In the genomic region with DNA sequence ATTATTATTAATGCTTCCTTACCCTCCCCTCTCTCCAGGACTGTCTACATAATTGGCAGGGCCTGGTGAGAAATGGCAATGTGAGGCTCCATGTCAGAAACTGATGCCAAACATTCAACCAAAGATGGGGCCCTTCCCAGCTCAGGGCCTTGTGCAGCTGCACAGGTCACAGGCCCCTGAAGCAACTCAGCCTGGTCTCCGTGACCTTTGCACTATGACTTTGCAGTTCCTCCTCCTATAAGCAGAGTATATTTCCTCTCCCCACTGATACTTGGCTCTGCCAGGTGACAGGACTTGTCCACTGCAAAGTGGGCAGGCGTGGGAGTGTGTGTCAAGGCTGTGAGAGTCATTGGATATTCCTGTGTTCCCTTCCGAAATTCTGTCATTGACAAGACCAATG, we compare ENCODE assay signal across 26 cellular contexts.
"Had no signal": no experiment of that assay in that cellular context is flagged by ENCODE, and none has a peak within 500 bp of the region (broad histone marks: within the 10 kb centered on the region; RNA-seq: fewer than 3 reads in every experiment).

No MANE protein-coding gene starts in this region.

- H3K9me3 ChIP-seq: colonic mucosa, esophagus squamous epithelium, gastrocnemius medialis, heart left ventricle, left lung, lower lobe of right lung, mucosa of descending colon had no signal

- H3K27me3 ChIP-seq: colonic mucosa, esophagus squamous epithelium, gastrocnemius medialis, hepatocyte, left lung had no signal

- ATAC-seq: effector memory CD8-positive, alpha-beta T cell; esophagus mucosa; gastrocnemius medialis; heart left ventricle; left lung; left ventricle myocardium superior; lower lobe of right lung; mucosa of descending colon had no signal

- H3K4me3 ChIP-seq: colonic mucosa, esophagus squamous epithelium, gastrocnemius medialis, heart left ventricle, hepatocyte, left lung, lower lobe of right lung, mucosa of descending colon had no signal

- H3K4me2 ChIP-seq: hepatocyte had no signal

- H3K36me3 ChIP-seq: colonic mucosa, esophagus squamous epithelium, gastrocnemius medialis, heart left ventricle, left lung, lower lobe of right lung had no signal

- H3K79me2 ChIP-seq: hepatocyte had no signal

- FAIRE-seq: endometrium, islet of Langerhans, keratinocyte had no signal

- H2AFZ ChIP-seq: hepatocyte had no signal

- H3K4me1 ChIP-seq: colonic mucosa, esophagus squamous epithelium, gastrocnemius medialis, heart left ventricle, left lung, lower lobe of right lung had no signal

- H3K36me3 Mint-ChIP-seq: mesothelial cell of epicardium, naive B cell had no signal

- H3K27me3 Mint-ChIP-seq: dendritic cell treated with granulocyte-macrophage colony-stimulating factor and Interleukin-4, amounts not matched to agents 40 ng/mL and 50 ng/mL, for 4 days had no signal

- H3K4me3 Mint-ChIP-seq: dendritic cell treated with granulocyte-macrophage colony-stimulating factor and Interleukin-4, amounts not matched to agents 40 ng/mL and 50 ng/mL, for 4 days; effector memory CD8-positive, alpha-beta T cell; endodermal cell; mesothelial cell of epicardium; naive B cell had no signal

- H3K27ac ChIP-seq: colonic mucosa, epithelial cell of prostate, esophagus squamous epithelium, gastrocnemius medialis, heart left ventricle, hepatocyte, left lung, lower lobe of right lung had no signal

- H3K4me1 Mint-ChIP-seq: endodermal cell, mesothelial cell of epicardium, naive B cell had no signal

- H3K9me3 Mint-ChIP-seq: dendritic cell treated with granulocyte-macrophage colony-stimulating factor and Interleukin-4, amounts not matched to agents 40 ng/mL and 50 ng/mL, for 4 days; effector memory CD8-positive, alpha-beta T cell; naive B cell had no signal

- H3K27ac Mint-ChIP-seq: dendritic cell treated with granulocyte-macrophage colony-stimulating factor and Interleukin-4, amounts not matched to agents 40 ng/mL and 50 ng/mL, for 4 days; effector memory CD8-positive, alpha-beta T cell; endodermal cell; mesothelial cell of epicardium; naive B cell had no signal

- DNase-seq: colonic mucosa; cortex of kidney; effector CD8-positive, alpha-beta T cell; effector memory CD8-positive, alpha-beta T cell; endodermal cell; erythroblast; esophagus squamous epithelium; foreskin fibroblast; foreskin melanocyte; gastrocnemius medialis; heart left ventricle; left cardiac atrium; left lung; left ventricle myocardium superior; lower lobe of right lung; mesenchymal stem cell; mucosa of descending colon; naive B cell had no signal
